ENCODE assay signal across 1 cellular context in the genomic region with DNA sequence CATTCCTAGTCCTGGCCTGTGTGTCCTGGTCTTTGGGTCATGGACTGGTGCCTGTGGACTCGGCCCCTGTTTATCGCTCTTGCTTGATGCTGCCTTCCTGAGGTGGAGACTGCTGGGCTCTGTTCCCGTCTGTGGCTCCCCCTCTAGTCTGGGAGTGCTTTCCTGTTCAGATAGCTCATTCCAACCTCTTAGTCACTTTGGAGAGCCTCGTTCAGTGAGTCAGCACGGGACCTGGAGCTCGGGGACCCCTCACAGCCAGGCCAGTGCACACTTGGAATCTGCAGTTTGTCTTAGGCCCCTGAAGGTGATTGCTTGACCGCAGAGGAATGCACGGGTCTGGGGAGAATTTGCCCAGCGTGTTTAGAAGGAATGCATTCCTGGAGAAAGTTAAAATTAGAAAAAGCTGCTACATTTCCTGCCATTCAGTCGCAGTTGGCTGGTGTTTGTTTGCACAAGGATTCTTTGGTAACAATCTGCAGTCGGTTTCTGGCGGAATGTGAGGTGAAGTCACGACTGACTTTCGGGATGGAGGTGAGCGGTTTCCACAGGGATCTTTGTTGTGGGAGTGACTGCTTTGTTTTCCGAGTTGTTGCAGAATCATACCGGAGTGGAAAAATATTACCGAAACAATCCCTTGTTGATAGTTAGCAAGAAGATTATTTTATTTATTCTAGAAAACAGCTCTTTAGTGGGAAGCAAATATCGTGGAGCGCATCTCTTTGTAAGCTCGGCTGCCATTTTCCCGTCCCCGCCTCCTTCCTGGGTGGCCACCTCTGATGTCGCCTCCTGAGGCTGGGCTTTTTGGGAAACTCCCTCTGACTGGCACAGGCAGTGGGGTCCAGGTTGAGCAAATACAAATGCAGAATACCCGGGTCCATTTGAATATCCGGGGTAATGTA.
TF ChIP-seq lines count a peak whose summit lies in the region.

No MANE protein-coding gene starts in this region.

TF ChIP-seq in HepG2, 621 proteins besides CTCF, POLR2A, EP300 and RAD21 (continued from another document and continues in another):
- TF ChIP-seq, protein P1, sequence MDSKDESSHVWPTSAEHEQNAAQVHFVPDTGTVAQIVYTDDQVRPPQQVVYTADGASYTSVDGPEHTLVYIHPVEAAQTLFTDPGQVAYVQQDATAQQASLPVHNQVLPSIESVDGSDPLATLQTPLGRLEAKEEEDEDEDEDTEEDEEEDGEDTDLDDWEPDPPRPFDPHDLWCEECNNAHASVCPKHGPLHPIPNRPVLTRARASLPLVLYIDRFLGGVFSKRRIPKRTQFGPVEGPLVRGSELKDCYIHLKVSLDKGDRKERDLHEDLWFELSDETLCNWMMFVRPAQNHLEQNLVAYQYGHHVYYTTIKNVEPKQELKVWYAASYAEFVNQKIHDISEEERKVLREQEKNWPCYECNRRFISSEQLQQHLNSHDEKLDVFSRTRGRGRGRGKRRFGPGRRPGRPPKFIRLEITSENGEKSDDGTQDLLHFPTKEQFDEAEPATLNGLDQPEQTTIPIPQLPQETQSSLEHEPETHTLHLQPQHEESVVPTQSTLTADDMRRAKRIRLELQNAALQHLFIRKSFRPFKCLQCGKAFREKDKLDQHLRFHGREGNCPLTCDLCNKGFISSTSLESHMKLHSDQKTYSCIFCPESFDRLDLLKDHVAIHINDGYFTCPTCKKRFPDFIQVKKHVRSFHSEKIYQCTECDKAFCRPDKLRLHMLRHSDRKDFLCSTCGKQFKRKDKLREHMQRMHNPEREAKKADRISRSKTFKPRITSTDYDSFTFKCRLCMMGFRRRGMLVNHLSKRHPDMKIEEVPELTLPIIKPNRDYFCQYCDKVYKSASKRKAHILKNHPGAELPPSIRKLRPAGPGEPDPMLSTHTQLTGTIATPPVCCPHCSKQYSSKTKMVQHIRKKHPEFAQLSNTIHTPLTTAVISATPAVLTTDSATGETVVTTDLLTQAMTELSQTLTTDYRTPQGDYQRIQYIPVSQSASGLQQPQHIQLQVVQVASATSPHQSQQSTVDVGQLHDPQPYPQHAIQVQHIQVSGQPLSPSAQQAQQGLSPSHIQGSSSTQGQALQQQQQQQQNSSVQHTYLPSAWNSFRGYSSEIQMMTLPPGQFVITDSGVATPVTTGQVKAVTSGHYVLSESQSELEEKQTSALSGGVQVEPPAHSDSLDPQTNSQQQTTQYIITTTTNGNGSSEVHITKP (CRISPR knock-in tag; IDR thresholded peaks at IDR 0.05; ENCODE audit: low read depth), result peak; percentile 66; the same call in 1 of the 2 replicates
- TF ChIP-seq ARID4A (CRISPR knock-in tag; IDR thresholded peaks at IDR 0.05; ENCODE audit: borderline replicate concordance) (peak; percentile 45; the same call in 1 of the 2 replicates), ZMYM2 (CRISPR knock-in tag; IDR thresholded peaks at IDR 0.05) (peak; percentile 67; the same call in 1 of the 2 replicates), SSRP1 (CRISPR knock-in tag; IDR thresholded peaks at IDR 0.05) (no peak), LCORL (IDR thresholded peaks at IDR 0.05) (no peak), LCORL (CRISPR knock-in tag; IDR thresholded peaks at IDR 0.05) (peak; percentile 72), ZNF282 (IDR thresholded peaks at IDR 0.05; ENCODE audit: partially characterized antibody) (no peak), PHF5A (CRISPR knock-in tag; IDR thresholded peaks at IDR 0.05; ENCODE audit: low read depth, unreplicated experiment) (peak; percentile 13), BHLHE40 (IDR thresholded peaks at IDR 0.05; ENCODE audit: low read length) (peak; percentile 83), ZNF782 (CRISPR knock-in tag; IDR thresholded peaks at IDR 0.05; ENCODE audit: borderline replicate concordance) (no peak), KDM5A (IDR thresholded peaks at IDR 0.05; ENCODE audit: borderline replicate concordance, low read length) (no peak), NR2F6 (IDR thresholded peaks at IDR 0.05) (peak; percentile 50), NR2F6 (CRISPR knock-in tag; IDR thresholded peaks at IDR 0.05) (peak; percentile 33; the same call in 1 of the 2 replicates), IRX3 (CRISPR knock-in tag; IDR thresholded peaks at IDR 0.05; ENCODE audit: borderline replicate concordance, low read depth) (no peak), CHD4 (IDR thresholded peaks at IDR 0.05; ENCODE audit: borderline replicate concordance, low read length) (peak; percentile 61; the same call in 1 of the 2 replicates), ZNF768 (CRISPR knock-in tag; IDR thresholded peaks at IDR 0.05) (peak; percentile 60; the same call in 1 of the 2 replicates), MYPOP (CRISPR knock-in tag; IDR thresholded peaks at IDR 0.05) (peak; percentile 54; the same call in 1 of the 2 replicates), RARA (CRISPR knock-in tag; IDR thresholded peaks at IDR 0.05) (peak; percentile 63), ZNF710 (CRISPR knock-in tag; IDR thresholded peaks at IDR 0.05; ENCODE audit: borderline replicate concordance) (peak; percentile 50; the same call in 1 of the 2 replicates), JUNB (CRISPR knock-in tag; IDR thresholded peaks at IDR 0.05; ENCODE audit: borderline replicate concordance) (no peak), ETV5 (CRISPR knock-in tag; IDR thresholded peaks at IDR 0.05; ENCODE audit: borderline replicate concordance) (peak; percentile 51; the same call in 1 of the 2 replicates), POLR2AphosphoS5 (IDR thresholded peaks at IDR 0.05; ENCODE audit: low read depth, low read length) (peak; percentile 48; the same call in 1 of the 2 replicates), ZNF264 (CRISPR knock-in tag; IDR thresholded peaks at IDR 0.05) (no peak), ZBTB7B (CRISPR knock-in tag; IDR thresholded peaks at IDR 0.05) (peak; percentile 92; the same call in 1 of the 2 replicates), GFI1 (CRISPR knock-in tag; IDR thresholded peaks at IDR 0.05; ENCODE audit: borderline replicate concordance) (0 out of 2 replicates have a peak, but pooled peaks have one; percentile 34), TFAP4 (IDR thresholded peaks at IDR 0.05; ENCODE audit: borderline replicate concordance, low read depth) (peak; percentile 11; the same call in 1 of the 2 replicates), TOE1 (CRISPR knock-in tag; IDR thresholded peaks at IDR 0.05) (no peak)
- TF ChIP-seq, protein P2, sequence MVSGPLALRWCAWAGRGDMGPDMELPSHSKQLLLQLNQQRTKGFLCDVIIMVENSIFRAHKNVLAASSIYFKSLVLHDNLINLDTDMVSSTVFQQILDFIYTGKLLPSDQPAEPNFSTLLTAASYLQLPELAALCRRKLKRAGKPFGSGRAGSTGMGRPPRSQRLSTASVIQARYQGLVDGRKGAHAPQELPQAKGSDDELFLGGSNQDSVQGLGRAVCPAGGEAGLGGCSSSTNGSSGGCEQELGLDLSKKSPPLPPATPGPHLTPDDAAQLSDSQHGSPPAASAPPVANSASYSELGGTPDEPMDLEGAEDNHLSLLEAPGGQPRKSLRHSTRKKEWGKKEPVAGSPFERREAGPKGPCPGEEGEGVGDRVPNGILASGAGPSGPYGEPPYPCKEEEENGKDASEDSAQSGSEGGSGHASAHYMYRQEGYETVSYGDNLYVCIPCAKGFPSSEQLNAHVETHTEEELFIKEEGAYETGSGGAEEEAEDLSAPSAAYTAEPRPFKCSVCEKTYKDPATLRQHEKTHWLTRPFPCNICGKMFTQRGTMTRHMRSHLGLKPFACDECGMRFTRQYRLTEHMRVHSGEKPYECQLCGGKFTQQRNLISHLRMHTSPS (CRISPR knock-in tag; IDR thresholded peaks at IDR 0.05; ENCODE audit: low read depth), result no peak
- TF ChIP-seq, protein P3, sequence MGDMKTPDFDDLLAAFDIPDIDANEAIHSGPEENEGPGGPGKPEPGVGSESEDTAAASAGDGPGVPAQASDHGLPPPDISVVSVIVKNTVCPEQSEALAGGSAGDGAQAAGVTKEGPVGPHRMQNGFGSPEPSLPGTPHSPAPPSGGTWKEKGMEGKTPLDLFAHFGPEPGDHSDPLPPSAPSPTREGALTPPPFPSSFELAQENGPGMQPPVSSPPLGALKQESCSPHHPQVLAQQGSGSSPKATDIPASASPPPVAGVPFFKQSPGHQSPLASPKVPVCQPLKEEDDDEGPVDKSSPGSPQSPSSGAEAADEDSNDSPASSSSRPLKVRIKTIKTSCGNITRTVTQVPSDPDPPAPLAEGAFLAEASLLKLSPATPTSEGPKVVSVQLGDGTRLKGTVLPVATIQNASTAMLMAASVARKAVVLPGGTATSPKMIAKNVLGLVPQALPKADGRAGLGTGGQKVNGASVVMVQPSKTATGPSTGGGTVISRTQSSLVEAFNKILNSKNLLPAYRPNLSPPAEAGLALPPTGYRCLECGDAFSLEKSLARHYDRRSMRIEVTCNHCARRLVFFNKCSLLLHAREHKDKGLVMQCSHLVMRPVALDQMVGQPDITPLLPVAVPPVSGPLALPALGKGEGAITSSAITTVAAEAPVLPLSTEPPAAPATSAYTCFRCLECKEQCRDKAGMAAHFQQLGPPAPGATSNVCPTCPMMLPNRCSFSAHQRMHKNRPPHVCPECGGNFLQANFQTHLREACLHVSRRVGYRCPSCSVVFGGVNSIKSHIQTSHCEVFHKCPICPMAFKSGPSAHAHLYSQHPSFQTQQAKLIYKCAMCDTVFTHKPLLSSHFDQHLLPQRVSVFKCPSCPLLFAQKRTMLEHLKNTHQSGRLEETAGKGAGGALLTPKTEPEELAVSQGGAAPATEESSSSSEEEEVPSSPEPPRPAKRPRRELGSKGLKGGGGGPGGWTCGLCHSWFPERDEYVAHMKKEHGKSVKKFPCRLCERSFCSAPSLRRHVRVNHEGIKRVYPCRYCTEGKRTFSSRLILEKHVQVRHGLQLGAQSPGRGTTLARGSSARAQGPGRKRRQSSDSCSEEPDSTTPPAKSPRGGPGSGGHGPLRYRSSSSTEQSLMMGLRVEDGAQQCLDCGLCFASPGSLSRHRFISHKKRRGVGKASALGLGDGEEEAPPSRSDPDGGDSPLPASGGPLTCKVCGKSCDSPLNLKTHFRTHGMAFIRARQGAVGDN (CRISPR knock-in tag; IDR thresholded peaks at IDR 0.05), result peak; percentile 73
